Comparison of ENCODE assay signal across 8 cellular contexts in genomic region chr2:152718047-152718908, GRCh38. TPM values are rescaled to one million over a fixed set of nuclear protein-coding genes. Genes with fewer than 3 reads are reported as not detected.
DNase-seq lines count a peak whose midpoint lies in the region; ATAC-seq and TF ChIP-seq lines count a peak whose summit lies in the region.

TSS of gene ARL6IP6 (plus strand) at chr2:152718620. CDS start at chr2:152718625, 5 bp downstream.

- peak; percentile 93 for DNase-seq in AG20443 (ENCODE audit: low spot score)
- peak; percentile 93 for DNase-seq in NCI-H460 (ENCODE audit: extremely low read depth, low read depth)
- DNase-seq in activated CD4-positive, CD25-positive, alpha-beta regulatory T cell treated with anti-CD3 and anti-CD28 coated beads, Interleukin-2, amount 50 U/mL, for 72 hours, result peak; percentile 91
- DNase-seq in cerebellar cortex (ENCODE audit: low spot score), result peak; percentile 94
- peak; percentile 96 for DNase-seq in islet precursor cell
- peak; percentile 90 for DNase-seq in stimulated activated CD4-positive, alpha-beta T cell treated with anti-CD3 and anti-CD28 coated beads, Interleukin-12 subunit alpha, Interleukin-12 subunit beta, amount 100 ng/mL, for 4 hours

- TF ChIP-seq POLR2A in GM19193 (IDR thresholded peaks at IDR 0.05; ENCODE audit: extremely low read depth, insufficient read depth, insufficient read length), result peak; percentile 91

- peak; percentile 75 for ATAC-seq in HG03432 (IDR thresholded peaks at IDR 0.05; ENCODE audit: unreplicated experiment)

RNA-seq across cellular contexts. Expression of gene ARL6IP6, which starts in this region (rescaled TPM):
- total RNA-seq in NCI-H460 (2014; rRNA removed; shearing (Covaris generic)), result 30.4 and 34.6 TPM in 2 replicates
- 29.1 and 54.1 TPM in 2 replicates for polyA plus RNA-seq in NCI-H460 (2014; cell fraction: nucleus; rRNA removed)

Comparison
In these comparisons a context has a peak if more than half of its experiments do, and no peak if none do; other contexts are left out.
1. Peak in every context shown above with its lines: DNase-seq and ATAC-seq.